In genomic region chr4:122619583-122619982, GRCh38 we compare ENCODE assay signal across 22 cellular contexts. TPM values are rescaled to one million over a fixed set of nuclear protein-coding genes. Genes with fewer than 3 reads are reported as not detected.
"Had no signal": no experiment of that assay in that cellular context is flagged by ENCODE, and none has a peak within 500 bp of the region (broad histone marks: within the 10 kb centered on the region; RNA-seq: fewer than 3 reads in every experiment).

No MANE protein-coding gene starts in this region.

- H3K9me3 ChIP-seq: gastroesophageal sphincter, heart right ventricle, right lobe of liver, SJSA1, testis, upper lobe of left lung had no signal

- H3K4me3 Mint-ChIP-seq: mesothelial cell of epicardium, neural progenitor cell had no signal

- H3K4me3 ChIP-seq: cardiac muscle cell, dorsolateral prefrontal cortex, gastroesophageal sphincter, heart right ventricle, lung, neural progenitor cell, right lobe of liver, SJSA1, smooth muscle cell, testis, upper lobe of left lung had no signal

- H3K36me3 ChIP-seq: cardiac muscle cell, gastroesophageal sphincter, heart right ventricle, neural progenitor cell, right lobe of liver, SJSA1, upper lobe of left lung, WERI-Rb-1 had no signal

- H3K27ac Mint-ChIP-seq: mesothelial cell of epicardium, neural progenitor cell had no signal

- H3K27me3 ChIP-seq: cardiac muscle cell, gastroesophageal sphincter, neural progenitor cell, right lobe of liver, SJSA1, testis, upper lobe of left lung had no signal

- H3K4me1 Mint-ChIP-seq: neural progenitor cell had no signal

- DNase-seq: activated CD4-positive, alpha-beta T cell treated with anti-CD3 and anti-CD28 coated beads, Interleukin-2, amount 50 U/mL, for 1 hour; activated effector memory CD4-positive, alpha-beta T cell treated with Interleukin-2 at 50 U/mL for 16 hours; dorsolateral prefrontal cortex; erythroblast; heart right ventricle; left colon; right lobe of liver; stimulated activated CD4-positive, alpha-beta T cell treated with anti-CD3 and anti-CD28 coated beads, Interleukin-4, amount 100 ng/mL, for 4 hours; stimulated activated CD8-positive, alpha-beta memory T cell treated with anti-CD3 and anti-CD28 coated beads, Interleukin-4, amount 100 ng/mL, for 48 hours; stimulated activated naive CD8-positive, alpha-beta T cell treated with anti-CD3 and anti-CD28 coated beads, Interleukin-15, Interleukin-2, amounts not matched to agents 100 U/mL and 50 U/mL, for 24 hours; testis; upper lobe of left lung; WERI-Rb-1 had no signal

- H3K4me1 ChIP-seq: gastroesophageal sphincter, heart right ventricle, neural progenitor cell, right lobe of liver, SJSA1, testis had no signal

- H3K36me3 Mint-ChIP-seq: mesothelial cell of epicardium, neural progenitor cell had no signal

- H3K27ac ChIP-seq: cardiac muscle cell, dorsolateral prefrontal cortex, gastroesophageal sphincter, heart right ventricle, neural progenitor cell, right lobe of liver, SJSA1, testis, upper lobe of left lung, WERI-Rb-1 had no signal

- H3K9me3 Mint-ChIP-seq: neural progenitor cell had no signal

- ATAC-seq: gastroesophageal sphincter; heart right ventricle; left colon; right lobe of liver; stimulated activated naive CD8-positive, alpha-beta T cell treated with anti-CD3 and anti-CD28 coated beads, Interleukin-15, Interleukin-2, amounts not matched to agents 100 U/mL and 50 U/mL, for 24 hours had no signal

RNA-seq across cellular contexts. Expression of gene IL21, which starts 1.3 kb away (rescaled TPM):
- total RNA-seq: cardiac muscle cell, dorsolateral prefrontal cortex, heart right ventricle, left colon, mesothelial cell of epicardium, osteocyte, pulmonary artery endothelial cell, right lobe of liver, SJSA1, smooth muscle cell, testis, upper lobe of left lung had no signal
